17 cellular contexts compared by ENCODE assay signal in the genomic region with DNA sequence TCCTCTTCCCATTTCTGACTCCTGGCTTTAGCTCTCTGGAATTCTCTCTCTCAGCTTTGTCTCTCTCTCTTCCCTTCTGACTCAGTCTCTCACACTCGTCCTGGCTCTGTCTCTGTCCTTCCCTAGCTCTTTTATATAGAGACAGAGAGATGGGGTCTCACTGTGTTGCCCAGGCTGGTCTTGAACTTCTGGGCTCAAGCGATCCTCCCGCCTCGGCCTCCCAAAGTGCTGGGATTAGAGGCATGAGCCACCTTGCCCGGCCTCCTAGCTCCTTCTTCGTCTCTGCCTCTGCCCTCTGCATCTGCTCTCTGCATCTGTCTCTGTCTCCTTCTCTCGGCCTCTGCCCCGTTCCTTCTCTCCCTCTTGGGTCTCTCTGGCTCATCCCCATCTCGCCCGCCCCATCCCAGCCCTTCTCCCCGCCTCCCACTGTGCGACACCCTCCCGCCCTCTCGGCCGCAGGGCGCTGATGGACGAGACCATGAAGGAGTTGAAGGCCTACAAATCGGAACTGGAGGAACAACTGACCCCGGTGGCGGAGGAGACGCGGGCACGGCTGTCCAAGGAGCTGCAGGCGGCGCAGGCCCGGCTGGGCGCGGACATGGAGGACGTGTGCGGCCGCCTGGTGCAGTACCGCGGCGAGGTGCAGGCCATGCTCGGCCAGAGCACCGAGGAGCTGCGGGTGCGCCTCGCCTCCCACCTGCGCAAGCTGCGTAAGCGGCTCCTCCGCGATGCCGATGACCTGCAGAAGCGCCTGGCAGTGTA. TPM values are rescaled to one million over a fixed set of nuclear protein-coding genes. Genes with fewer than 3 reads are reported as not detected.
A peak's percentile ranks its signal among the peaks of the same experiment; 100 is the strongest.
DNase-seq lines count a peak whose midpoint lies in the region; ATAC-seq and TF ChIP-seq lines count a peak whose summit lies in the region.
"Had no signal": no experiment of that assay in that cellular context is flagged by ENCODE, and none has a peak within 500 bp of the region (broad histone marks: within the 10 kb centered on the region; RNA-seq: fewer than 3 reads in every experiment).

No MANE protein-coding gene starts in this region.

- no peak overlapping the region for H4K8ac ChIP-seq in H9 (replicated peaks; ENCODE audit: insufficient read length, low read depth, low read length)

- H3K79me2 ChIP-seq in H9 (ENCODE audit: insufficient read depth, low read length) (no peaks in the 10 kb centered on the region; the same call in 1 of the 2 replicates), hepatocyte (peaks cover 3% of the 10 kb centered on the region), neural progenitor cell (ENCODE audit: low read depth) (peaks cover 9% of the 10 kb centered on the region)

- H2BK20ac ChIP-seq in H9 (ENCODE audit: low read depth, low read length, poor library complexity, severe bottlenecking): no peak overlapping the region

- H3K23ac ChIP-seq in H9 (ENCODE audit: insufficient read length, low read depth, low read length): no peak overlapping the region

- POLR2A ChIA-PET in WTC11 (lab: Charles Lee): interaction anchor here (0.6 kb wide), 1 partner anchor 10 kb away, joined by 3 read pairs; no protein-coding TSS in a partner anchor

- no peak overlapping the region for H3K56ac ChIP-seq in H9 (ENCODE audit: insufficient read length, low read depth, low read length)

- intact Hi-C loops in Calu3 (cut with micrococcal nuclease; ENCODE audit: unreplicated experiment): no loop called here

- H3K4me3 Mint-ChIP-seq in H9 (peak overlapping the region in 1 of 2 experiments; percentile 55; a peak in 2 of 5 replicates), WTC11 (no peak overlapping the region), neural progenitor cell (no peak overlapping the region), Calu3 (ENCODE audit: low read depth, unreplicated experiment) (no peak overlapping the region)

- no peaks in the 10 kb centered on the region for H3K9me2 ChIP-seq in hepatocyte (replicated peaks; ENCODE audit: insufficient read depth)

- no peak overlapping the region for H4K91ac ChIP-seq in H9 (ENCODE audit: insufficient read length, low read depth, low read length)

- H3K79me1 ChIP-seq in H9 (ENCODE audit: insufficient read depth, low read depth, low read length, poor library complexity, severe bottlenecking): no peaks in the 10 kb centered on the region

- H2BK12ac ChIP-seq in H9 (ENCODE audit: insufficient read length, low read depth, low read length): no peak overlapping the region

- no peak overlapping the region for H3K4me2 ChIP-seq in H9 (ENCODE audit: insufficient read depth, insufficient read length, low read length)
- peak overlapping the region; percentile 91 for H3K4me2 ChIP-seq in hepatocyte
- H3K4me2 ChIP-seq in neural progenitor cell: no peak overlapping the region

- peaks cover 42% of the 10 kb centered on the region for H3F3A ChIP-seq in neural progenitor cell (ENCODE audit: low read depth)

- WGBS in H9 (ENCODE audit: extremely low coverage, insufficient read length, low lambda C conversion rate): no CpG with 5 or more reads among the region's 46 CpGs
- 98% methylated on average over 44 of the region's 46 CpGs for WGBS in hepatocyte (ENCODE audit: low lambda C conversion rate, missing lambda C conversion rate)

- TF ChIP-seq CTCF in H9 (conservative IDR thresholded peaks at IDR 0.05): no peak
- no peak for TF ChIP-seq CTCF in WTC11 (IDR thresholded peaks at IDR 0.05)
- TF ChIP-seq CTCF in hepatocyte (IDR thresholded peaks at IDR 0.05; ENCODE audit: poor library complexity): no peak
- TF ChIP-seq CTCF in neural progenitor cell (IDR thresholded peaks at IDR 0.05): no peak
- TF ChIP-seq CTCF in Calu3 (IDR thresholded peaks at IDR 0.05; ENCODE audit: unreplicated experiment): no peak

- H3T11ph ChIP-seq in H9 (ENCODE audit: low read length): no peak overlapping the region

- ATAC-seq in WTC11: no peak

- H2AK5ac ChIP-seq in H9 (ENCODE audit: insufficient read length, low read length): no peak overlapping the region

- H4K20me1 ChIP-seq in H9 (ENCODE audit: control insufficient read depth, insufficient read depth, insufficient read length): no peaks in the 10 kb centered on the region
- H4K20me1 ChIP-seq in hepatocyte (ENCODE audit: insufficient read depth, poor library complexity, severe bottlenecking): peaks cover 6% of the 10 kb centered on the region
- peaks cover 12% of the 10 kb centered on the region for H4K20me1 ChIP-seq in neural progenitor cell (ENCODE audit: low read depth)

- no peaks in the 10 kb centered on the region for H3K9me3 ChIP-seq in H9 (ENCODE audit: control insufficient read depth, low read depth, low read length)
- H3K9me3 ChIP-seq in hepatocyte (ENCODE audit: low read depth): no peaks in the 10 kb centered on the region
- no peaks in the 10 kb centered on the region for H3K9me3 ChIP-seq in neural progenitor cell (ENCODE audit: low read depth)
- H3K9me3 ChIP-seq: HAP-1 had no signal

- H2AFZ ChIP-seq in H9 (ENCODE audit: low read length): no peak overlapping the region
- no peak overlapping the region for H2AFZ ChIP-seq in hepatocyte
- H2AFZ ChIP-seq in neural progenitor cell (replicated peaks): no peak overlapping the region

- H3K27me3 Mint-ChIP-seq in H9 (ENCODE audit: low read depth): no peaks in the 10 kb centered on the region; the same call in 1 of the 2 replicates
- no peaks in the 10 kb centered on the region; the same call in 1 of the 2 replicates for H3K27me3 Mint-ChIP-seq in WTC11 (ENCODE audit: low read depth)
- peaks cover 13% of the 10 kb centered on the region for H3K27me3 Mint-ChIP-seq in neural progenitor cell (ENCODE audit: insufficient read depth, low read depth)
- peaks cover 49% of the 10 kb centered on the region for H3K27me3 Mint-ChIP-seq in Calu3 (ENCODE audit: unreplicated experiment)

- H3K27ac ChIP-seq in H9 (ENCODE audit: insufficient read length, low read depth, low read length) (no peak overlapping the region), hepatocyte (no peak overlapping the region), neural progenitor cell (no peak overlapping the region)
- H3K27ac ChIP-seq: C4-2B had no signal

- no peaks in the 10 kb centered on the region for H3K4me1 ChIP-seq in H9 (ENCODE audit: insufficient read depth, low read length)
- H3K4me1 ChIP-seq in hepatocyte (ENCODE audit: insufficient read depth): peaks cover 38% of the 10 kb centered on the region
- H3K4me1 ChIP-seq in neural progenitor cell: peaks cover 10% of the 10 kb centered on the region

- H3K18ac ChIP-seq in H9 (ENCODE audit: insufficient read length, low read depth, low read length): no peak overlapping the region

- H3K36me3 ChIP-seq in hepatocyte (replicated peaks; ENCODE audit: insufficient read depth, low read depth) (no peaks in the 10 kb centered on the region), neural progenitor cell (no peaks in the 10 kb centered on the region)

- DNase-seq in H9: no peak
- DNase-seq in WTC11 (ENCODE audit: low spot score): no peak
- DNase-seq in hepatocyte (ENCODE audit: low spot score): no peak
- no peak for DNase-seq in neural progenitor cell (ENCODE audit: low spot score)
- DNase-seq in Calu3: no peak
- DNase-seq in NCI-H1694 (lab: John Stamatoyannopoulos, UW): no peak
- no peak for DNase-seq in G401 (ENCODE audit: low spot score)
- DNase-seq: ACHN, GDM1, KBM-7, NCI-H1105 treated with DMSO at 0.1 percent for 48 hours, NCI-H1694 treated with DMSO at 0.1 percent for 48 hours, NCI-H510A, NCI-H774 had no signal

- H2BK120ac ChIP-seq in H9 (ENCODE audit: low read depth, low read length, poor library complexity, severe bottlenecking): no peak overlapping the region

- H3K4me1 Mint-ChIP-seq in H9: peaks cover 27 to 50% of the 10 kb centered on the region in 2 experiments
- H3K4me1 Mint-ChIP-seq in WTC11: peaks cover 43% of the 10 kb centered on the region
- H3K4me1 Mint-ChIP-seq in neural progenitor cell: peaks cover 33% of the 10 kb centered on the region
- peaks cover 28% of the 10 kb centered on the region for H3K4me1 Mint-ChIP-seq in Calu3 (ENCODE audit: low read depth, unreplicated experiment)

- H2BK5ac ChIP-seq in H9 (ENCODE audit: insufficient read length, low read length): no peak overlapping the region

- H3K9ac ChIP-seq in H9 (ENCODE audit: extremely low read depth, insufficient read length, low read length) (no peak overlapping the region), neural progenitor cell (no peak overlapping the region)

- H3K9me3 Mint-ChIP-seq in H9: no peaks in the 10 kb centered on the region
- H3K9me3 Mint-ChIP-seq in WTC11: no peaks in the 10 kb centered on the region
- H3K9me3 Mint-ChIP-seq in neural progenitor cell: no peaks in the 10 kb centered on the region
- no peaks in the 10 kb centered on the region for H3K9me3 Mint-ChIP-seq in Calu3 (ENCODE audit: low read depth, unreplicated experiment)

- H3K23me2 ChIP-seq in H9 (ENCODE audit: insufficient read length, low read depth, low read length, poor library complexity, severe bottlenecking): no peaks in the 10 kb centered on the region

- H3K27me3 ChIP-seq in H9 (ENCODE audit: insufficient read depth, low read length): no peaks in the 10 kb centered on the region
- no peaks in the 10 kb centered on the region for H3K27me3 ChIP-seq in hepatocyte
- no peaks in the 10 kb centered on the region for H3K27me3 ChIP-seq in neural progenitor cell

- H4K5ac ChIP-seq in H9 (ENCODE audit: insufficient read length, low read depth, low read length): no peak overlapping the region

- H3K4me3 ChIP-seq in hepatocyte (no peak overlapping the region), neural progenitor cell (no peak overlapping the region)
- H3K4me3 ChIP-seq: HAP-1 had no signal

- peak overlapping the region in 2 of 3 experiments; percentile 58 to 92; a peak in 2 of 7 replicates for H3K27ac Mint-ChIP-seq in H9
- peak overlapping the region; percentile 34; the same call in 1 of the 2 replicates for H3K27ac Mint-ChIP-seq in WTC11
- peak overlapping the region; percentile 10 for H3K27ac Mint-ChIP-seq in neural progenitor cell
- H3K27ac Mint-ChIP-seq in Calu3 (ENCODE audit: unreplicated experiment): no peak overlapping the region

- H3K14ac ChIP-seq in H9 (ENCODE audit: insufficient read depth, low read length): no peak overlapping the region

- H3K4ac ChIP-seq in H9 (ENCODE audit: low read depth, low read length): no peak overlapping the region

- H3K36me3 Mint-ChIP-seq in H9 (ENCODE audit: insufficient read depth in 1 of 3, low read depth in 3 of 3) (peaks cover 10 to 37% (median 29%) of the 10 kb centered on the region in 3 experiments; a peak in 6 of 7 replicates), WTC11 (peaks cover 17% of the 10 kb centered on the region), neural progenitor cell (peaks cover 4% of the 10 kb centered on the region), Calu3 (ENCODE audit: insufficient read depth, unreplicated experiment) (peaks cover 35% of the 10 kb centered on the region)

- no TSS peak for BruUV-seq in Calu3 (replicated peaks; lab: Mats Ljungman, UMichigan)

- CTCF ChIA-PET in WTC11 (lab: Charles Lee): interaction anchor here (1.4 kb wide), 1 partner anchor 27 kb away, joined by 4 read pairs; no protein-coding TSS in a partner anchor
- CTCF ChIA-PET in Calu3 (lab: Charles Lee): no interaction called here

- H2BK15ac ChIP-seq in H9 (ENCODE audit: low read depth, low read length): no peak overlapping the region

- in situ Hi-C loops in G401 (cut with HindIII; ENCODE audit: low sequenced_read_pairs): no loop called here

RNA-seq across cellular contexts. Expression of gene APOE, which starts 2.7 kb away (rescaled TPM):
- total RNA-seq in H9 (2021) (530 and 547 TPM in 2 replicates), WTC11 (2021) (815 to 837 TPM (median 824 TPM) in 3 replicates), hepatocyte (3,920 and 3,946 TPM in 2 replicates), neural progenitor cell (ENCODE audit: low replicate concordance) (195 and 530 TPM in 2 replicates), Calu3 (2022) (1.1 and 4.1 TPM in 2 replicates)
- 3,558 and 4,019 TPM in 2 replicates for polyA plus RNA-seq in hepatocyte
- 2,018 and 2,607 TPM in 2 replicates for total RNA-seq in G401 (2014; rRNA removed; shearing (Covaris generic))

RNA-seq across cellular contexts. Expression of gene APOC1, which starts 6.2 kb away (rescaled TPM):
- 77.0 and 78.1 TPM in 2 replicates for total RNA-seq in H9 (2021)
- total RNA-seq in WTC11 (2021): 76.2 to 101 TPM (median 86.5 TPM) in 3 replicates
- total RNA-seq in hepatocyte: 330 and 390 TPM in 2 replicates
- 395 and 606 TPM in 2 replicates for polyA plus RNA-seq in hepatocyte
- 16.1 and 17.6 TPM in 2 replicates for total RNA-seq in neural progenitor cell (ENCODE audit: low replicate concordance)
- total RNA-seq in Calu3 (2022): 4.7 and 5.0 TPM in 2 replicates
- 182 and 412 TPM in 2 replicates for total RNA-seq in G401 (2014; rRNA removed; shearing (Covaris generic))

RNA-seq across cellular contexts. Expression of gene TOMM40, which starts 17.2 kb away (rescaled TPM):
- total RNA-seq in H9 (2021) (180 and 190 TPM in 2 replicates), WTC11 (2021) (166 to 221 TPM (median 181 TPM) in 3 replicates), hepatocyte (60.9 and 67.9 TPM in 2 replicates), neural progenitor cell (ENCODE audit: low replicate concordance) (30.1 and 110 TPM in 2 replicates), Calu3 (2022) (152 and 162 TPM in 2 replicates)
- polyA plus RNA-seq in hepatocyte: 83.1 and 83.7 TPM in 2 replicates
- total RNA-seq in G401 (2014; rRNA removed; shearing (Covaris generic)): 226 and 256 TPM in 2 replicates

RNA-seq across cellular contexts. Expression of gene APOC4, which starts 33.8 kb away (rescaled TPM):
- not detected in 2 replicates for total RNA-seq in H9 (2021)
- total RNA-seq in WTC11 (2021): not detected in 3 replicates
- total RNA-seq in hepatocyte: not detected in 2 replicates
- polyA plus RNA-seq in hepatocyte: 1.1 TPM in 1 of 2 replicates, not detected in the other
- total RNA-seq in neural progenitor cell (ENCODE audit: low replicate concordance): not detected in 2 replicates
- not detected in 2 replicates for total RNA-seq in Calu3 (2022)
- total RNA-seq in G401 (2014; rRNA removed; shearing (Covaris generic)): not detected in 2 replicates
- total RNA-seq: RPMI7951 had no signal

RNA-seq across cellular contexts. Expression of gene APOC2, which starts 37.6 kb away (rescaled TPM):
- total RNA-seq in H9 (2021) (not detected in 2 replicates), WTC11 (2021) (0.66 to 0.81 TPM in 2 of 3 replicates, not detected in the other), hepatocyte (435 and 454 TPM in 2 replicates), neural progenitor cell (ENCODE audit: low replicate concordance) (not detected in 2 replicates), Calu3 (2022) (not detected in 2 replicates)
- 603 and 827 TPM in 2 replicates for polyA plus RNA-seq in hepatocyte
- not detected in 2 replicates for total RNA-seq in G401 (2014; rRNA removed; shearing (Covaris generic))
- total RNA-seq: RPMI7951 had no signal

Comparison
In these comparisons a context has a peak if more than half of its experiments do, and no peak if none do; other contexts are left out.
1. RNA of gene APOE, which starts 2.7 kb away (total RNA-seq): 3,920 to 3,946 TPM in hepatocyte, 2,018 to 2,607 TPM in G401, 815 to 837 TPM in WTC11, 530 to 547 TPM in H9 and 195 to 530 TPM in neural progenitor cell; 1.1 to 4.1 TPM in Calu3; every median in the first group is over 10 times any median in the second.